Comparison of ENCODE assay signal across 1 cellular context in the genomic region with DNA sequence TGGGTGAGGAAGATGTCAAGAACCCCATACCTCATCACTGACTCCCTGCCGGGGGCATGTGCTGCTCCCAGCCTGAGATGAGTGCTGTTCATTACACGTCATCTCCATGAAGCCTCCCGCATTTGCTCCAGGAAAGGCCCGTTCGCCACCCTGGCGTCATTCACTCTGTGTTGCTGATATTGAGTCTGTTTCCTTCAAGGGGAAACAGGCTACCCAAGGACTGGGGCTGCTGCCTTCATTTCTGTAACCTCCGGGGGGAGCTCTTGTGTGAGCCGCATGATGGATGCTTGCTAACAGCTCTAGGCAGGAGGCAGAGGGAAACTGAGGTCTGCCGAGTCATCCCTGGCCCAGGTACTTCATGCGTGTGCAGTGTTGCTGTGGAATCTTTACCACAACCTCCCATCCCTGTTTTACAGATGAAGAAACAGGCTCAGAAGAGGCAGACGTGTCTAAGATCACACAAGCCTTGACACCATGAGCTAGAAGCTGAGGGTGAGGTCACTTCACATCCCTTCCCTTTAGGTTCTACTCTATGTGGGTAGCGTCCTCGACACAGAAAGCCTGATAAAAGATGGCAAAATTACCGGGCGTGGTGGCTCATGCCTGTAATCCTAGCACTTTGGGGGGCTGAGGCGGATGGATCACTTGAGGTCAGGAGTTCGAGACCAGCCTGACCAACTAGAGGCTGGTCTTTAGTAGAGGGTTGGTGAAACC.
TF ChIP-seq lines count a peak whose summit lies in the region.

No MANE protein-coding gene starts in this region.

TF ChIP-seq in IMR-90, 13 proteins besides CTCF, POLR2A, EP300 and RAD21:
- TF ChIP-seq SMC3 (IDR thresholded peaks at IDR 0.05; ENCODE audit: low read depth, low read length) (no peak), BHLHE40 (IDR thresholded peaks at IDR 0.05; ENCODE audit: low read depth, low read length) (no peak), FOS (IDR thresholded peaks at IDR 0.05; ENCODE audit: low read depth, low read length) (no peak), CHD1 (IDR thresholded peaks at IDR 0.05; ENCODE audit: low read depth, low read length) (no peak), RFX5 (IDR thresholded peaks at IDR 0.05; ENCODE audit: low read depth, low read length) (no peak), RCOR1 (IDR thresholded peaks at IDR 0.05; ENCODE audit: insufficient replicate concordance, low read length) (no peak), CEBPB (IDR thresholded peaks at IDR 0.05; ENCODE audit: low read depth, low read length) (no peak), NFE2L2 (IDR thresholded peaks at IDR 0.05; ENCODE audit: low read depth, low read length) (no peak), MXI1 (IDR thresholded peaks at IDR 0.05; ENCODE audit: borderline replicate concordance, low read depth, low read length) (no peak)
- TF ChIP-seq, protein P1, sequence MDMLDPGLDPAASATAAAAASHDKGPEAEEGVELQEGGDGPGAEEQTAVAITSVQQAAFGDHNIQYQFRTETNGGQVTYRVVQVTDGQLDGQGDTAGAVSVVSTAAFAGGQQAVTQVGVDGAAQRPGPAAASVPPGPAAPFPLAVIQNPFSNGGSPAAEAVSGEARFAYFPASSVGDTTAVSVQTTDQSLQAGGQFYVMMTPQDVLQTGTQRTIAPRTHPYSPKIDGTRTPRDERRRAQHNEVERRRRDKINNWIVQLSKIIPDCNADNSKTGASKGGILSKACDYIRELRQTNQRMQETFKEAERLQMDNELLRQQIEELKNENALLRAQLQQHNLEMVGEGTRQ (IDR thresholded peaks at IDR 0.05; ENCODE audit: low read depth, low read length), result no peak
